34 cellular contexts compared by ENCODE assay signal in the genomic region with DNA sequence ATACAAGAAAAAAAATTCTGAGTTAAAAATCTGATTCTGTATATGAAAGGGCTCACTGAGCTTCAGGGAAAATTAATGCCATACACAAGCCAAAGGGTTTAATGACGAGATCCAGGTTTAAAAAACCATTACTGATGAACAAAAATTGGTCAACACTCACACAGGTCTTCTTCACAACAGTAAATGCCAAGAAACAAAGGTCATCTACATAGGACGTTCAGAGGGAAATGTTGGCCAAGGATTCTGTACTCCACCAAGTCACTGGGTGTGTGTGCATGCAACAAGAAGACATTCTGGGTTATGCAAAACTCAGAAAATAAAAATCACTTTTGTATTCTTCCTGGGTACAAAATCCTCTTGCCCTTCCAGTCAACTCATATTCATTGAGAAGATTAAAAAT.
"Had no signal": no experiment of that assay in that cellular context is flagged by ENCODE, and none has a peak within 500 bp of the region (broad histone marks: within the 10 kb centered on the region; RNA-seq: fewer than 3 reads in every experiment).

No MANE protein-coding gene starts in this region.

- H3K4me2 ChIP-seq: KMS-11 had no signal

- H3K9ac ChIP-seq: KMS-11 had no signal

- H3K27ac ChIP-seq: KMS-11 had no signal

- H3K27me3 ChIP-seq: MG63 had no signal

- H3K4me3 ChIP-seq: MG63 had no signal

- H3K9me3 ChIP-seq: MG63 had no signal

- DNase-seq: Karpas-422, Kasumi-1, MG63, MM.1S, MV-4-11, NCI-H1092, NCI-H1092 treated with DMSO at 0.1 percent for 48 hours, NCI-H1105, NCI-H1105 treated with DMSO at 0.1 percent for 48 hours, NCI-H1417, NCI-H1417 treated with DMSO at 0.1 percent for 48 hours, NCI-H1436, NCI-H1436 treated with DMSO at 0.1 percent for 48 hours, NCI-H146, NCI-H1694, NCI-H1694 treated with DMSO at 0.1 percent for 48 hours, NCI-H187, NCI-H187 treated with DMSO at 0.1 percent for 48 hours, NCI-H1930, NCI-H2029, NCI-H2029 treated with DMSO at 0.1 percent for 48 hours, NCI-H2081, NCI-H2081 treated with DMSO at 0.1 percent for 48 hours, NCI-H2107, NCI-H2171, NCI-H2171 treated with DMSO at 0.1 percent for 48 hours, NCI-H2227 treated with DMSO at 0.1 percent for 48 hours, NCI-H226, NCI-H345, NCI-H446, NCI-H446 treated with DMSO at 0.1 percent for 48 hours, NCI-H510A, NCI-H510A treated with DMSO at 0.1 percent for 48 hours had no signal
